ENCODE assay signal across 10 cellular contexts in the genomic region with DNA sequence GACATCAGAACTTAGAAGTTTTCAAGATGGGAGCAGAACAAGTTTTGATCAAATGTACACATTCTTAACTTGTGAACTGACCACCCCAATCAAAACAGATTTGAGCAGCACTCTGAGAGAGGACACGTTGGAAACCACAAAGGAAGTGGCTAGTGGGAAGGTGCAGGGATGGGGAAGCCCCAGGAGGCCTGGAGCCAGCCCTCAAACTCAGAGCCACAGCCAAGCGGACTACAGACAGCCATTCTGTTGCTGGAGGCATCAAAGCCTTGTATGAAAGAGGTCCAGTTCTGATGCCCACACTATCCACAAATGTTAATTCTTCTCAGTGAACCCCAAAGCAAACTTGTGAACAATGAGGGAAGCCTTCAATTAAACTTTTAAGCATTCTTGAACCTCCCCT.
A peak's percentile ranks its signal among the peaks of the same experiment; 100 is the strongest.
DNase-seq lines count a peak whose midpoint lies in the region; ATAC-seq and TF ChIP-seq lines count a peak whose summit lies in the region.
"Had no signal": no experiment of that assay in that cellular context is flagged by ENCODE, and none has a peak within 500 bp of the region (broad histone marks: within the 10 kb centered on the region; RNA-seq: fewer than 3 reads in every experiment).

No MANE protein-coding gene starts in this region.

- no peaks in the 10 kb centered on the region for H3K36me3 ChIP-seq in stomach

- no peaks in the 10 kb centered on the region for H3K27me3 ChIP-seq in stomach

- H3K4me3 ChIP-seq in NB4 (ENCODE audit: low read depth, low read length) = no peak overlapping the region
- H3K4me3 ChIP-seq in stomach = no peak overlapping the region

- no peak for ATAC-seq in GM19023 (IDR thresholded peaks at IDR 0.05; ENCODE audit: unreplicated experiment)

- H3K27ac ChIP-seq in stomach = no peak overlapping the region

- intact Hi-C loops in stomach (cut with DNase I; ENCODE audit: low total_unique reads) = no loop called here

- no peak for TF ChIP-seq EP300 in stomach (IDR thresholded peaks at IDR 0.05)

- DNase-seq in activated naive CD4-positive, alpha-beta T cell treated with Interleukin-2 at 50 U/mL for 16 hours = peak; percentile 10
- no peak for DNase-seq in activated naive CD4-positive, alpha-beta T cell treated with anti-CD3 and anti-CD28 coated beads, Interleukin-2, amount 50 U/mL, for 16 hours
- peak; percentile 76 for DNase-seq in NB4 (ENCODE audit: low read depth)
- peak; percentile 46 for DNase-seq in astrocyte of the hippocampus (ENCODE audit: low read depth, low spot score)
- peak; percentile 49 for DNase-seq in stomach
- no peak for DNase-seq in NCI-H2171 (lab: John Stamatoyannopoulos, UW)
- DNase-seq in NCI-H774 (lab: John Stamatoyannopoulos, UW) = no peak
- DNase-seq: occipital lobe, SHP77 treated with DMSO at 0.1 percent for 48 hours had no signal

- TF ChIP-seq POLR2A in NB4 (IDR thresholded peaks at IDR 0.05; ENCODE audit: extremely low read depth, insufficient read length) (no peak), stomach (IDR thresholded peaks at IDR 0.05) (no peak)

- WGBS in stomach, 5 donors = 31 to 47% (median 44%) methylated on average over 2 of the region's 2 CpGs

- H3K9me3 ChIP-seq in stomach = no peaks in the 10 kb centered on the region

- no peak for TF ChIP-seq CTCF in NB4 (IDR thresholded peaks at IDR 0.05; ENCODE audit: low read depth, low read length)
- no peak for TF ChIP-seq CTCF in stomach (IDR thresholded peaks at IDR 0.05)

- H3K4me1 ChIP-seq in stomach = peaks cover 6 to 77% (median 29%) of the 10 kb centered on the region in 4 donors

Comparison
In these comparisons a context has a peak if more than half of its experiments do, and no peak if none do; other contexts are left out.
1. DNase-seq: peak in activated naive CD4-positive, alpha-beta T cell treated with Interleukin-2 at 50 U/mL for 16 hours (single experiment), NB4 (single experiment), astrocyte of the hippocampus (single experiment) and stomach (single experiment); none in activated naive CD4-positive, alpha-beta T cell treated with anti-CD3 and anti-CD28 coated beads, Interleukin-2, amount 50 U/mL, for 16 hours (single experiment), NCI-H2171 (single experiment) and NCI-H774 (single experiment).